Comparison of ENCODE assay signal across 9 cellular contexts in genomic region chr12:11758838-11759509, GRCh38.
DNase-seq lines count a peak whose midpoint lies in the region; ATAC-seq, FAIRE-seq and TF ChIP-seq lines count a peak whose summit lies in the region.
"Had no signal": no experiment of that assay in that cellular context is flagged by ENCODE, and none has a peak within 500 bp of the region (broad histone marks: within the 10 kb centered on the region; RNA-seq: fewer than 3 reads in every experiment).

No MANE protein-coding gene starts in this region.

- H3K14ac ChIP-seq in H1 (ENCODE audit: insufficient read length) = no peak overlapping the region

- H3K4me2 ChIP-seq in H1 (ENCODE audit: insufficient read depth in 1 of 2, low read depth in 2 of 2, low read length in 2 of 2) = no peak overlapping the region

- H3K9me3 ChIP-seq in H1 (ENCODE audit: insufficient read depth in 2 of 2, low read depth in 1 of 2, low read length in 1 of 2) (no peaks in the 10 kb centered on the region), psoas muscle (no peaks in the 10 kb centered on the region)

- H2AK5ac ChIP-seq in H1 (ENCODE audit: low read depth, low read length) = no peak overlapping the region

- whole genome bisulfite sequencing in H1 (ENCODE audit: extremely low coverage in 1 of 2, insufficient coverage in 1 of 2, insufficient read length in 1 of 2, insufficient replicate concordance in 2 of 2, low coverage in 1 of 2, low lambda C conversion rate in 2 of 2, missing lambda C conversion rate in 1 of 2), 2 experiments = 88% methylated on average over 10 of the region's 10 CpGs; no CpG with 5 or more reads in 1 of the 2 experiments
- 58 to 62% (median 58%) methylated on average over 10 of the region's 10 CpGs for WGBS in psoas muscle, 3 donors

- H2BK15ac ChIP-seq in H1 (ENCODE audit: low read length) = no peak overlapping the region

- no peaks in the 10 kb centered on the region for H3K27me3 ChIP-seq in H1 (replicated peaks in 1 of 4; ENCODE audit: control insufficient read depth in 3 of 4, extremely low read depth in 1 of 4, insufficient read depth in 3 of 4, low read length in 3 of 4)
- H3K27me3 ChIP-seq in psoas muscle (ENCODE audit: insufficient read depth in 3 of 3, low read length in 2 of 3) = no peaks in the 10 kb centered on the region

- H2BK12ac ChIP-seq in H1 (ENCODE audit: low read depth, low read length) = peak overlapping the region; percentile 86; the same call in 1 of the 2 replicates

- H4K91ac ChIP-seq in H1 (replicated peaks; ENCODE audit: insufficient read length, low read length) = no peak overlapping the region

- ATAC-seq in GM18519 (IDR thresholded peaks at IDR 0.05; ENCODE audit: low FRiP score, unreplicated experiment) = peak; percentile 30
- ATAC-seq in HG03135 (IDR thresholded peaks at IDR 0.05; ENCODE audit: unreplicated experiment) = peak; percentile 44
- no peak for ATAC-seq in psoas muscle
- no peak for ATAC-seq in GM21528 (IDR thresholded peaks at IDR 0.05; ENCODE audit: low FRiP score, unreplicated experiment)
- ATAC-seq: HCT116 had no signal

- no peak overlapping the region for H2BK20ac ChIP-seq in H1 (ENCODE audit: low read length)

- no peak for TF ChIP-seq RAD21 in H1 (IDR thresholded peaks at IDR 0.05 in 1 of 2, conservative IDR thresholded peaks at IDR 0.05 in 1 of 2; ENCODE audit: low read depth in 2 of 2, low read length in 2 of 2)

- no peak overlapping the region for H4K5ac ChIP-seq in H1 (ENCODE audit: insufficient read length, low read depth, low read length)

- H2BK120ac ChIP-seq in H1 (replicated peaks; ENCODE audit: low read depth, low read length) = no peak overlapping the region

- H3K36me3 ChIP-seq in H1 (ENCODE audit: control insufficient read depth in 2 of 4, insufficient read depth in 4 of 4, low read length in 3 of 4) (no peaks in the 10 kb centered on the region; a peak in 1 of 8 replicates), psoas muscle (ENCODE audit: insufficient read depth in 1 of 2, low read depth in 1 of 2) (no peaks in the 10 kb centered on the region)

- H3K27ac ChIP-seq in H1 (ENCODE audit: low read depth, low read length) (no peak overlapping the region), psoas muscle (peak overlapping the region; percentile 77)

- no peak overlapping the region for H2BK5ac ChIP-seq in H1 (ENCODE audit: low read depth, low read length)

- TF ChIP-seq POLR2A in H1 (IDR thresholded peaks at IDR 0.05; ENCODE audit: control extremely low read depth in 1 of 2, low read depth in 2 of 2, low read length in 2 of 2) = no peak

- H3K79me1 ChIP-seq in H1 (ENCODE audit: low read depth, low read length) = peaks cover 5% of the 10 kb centered on the region; the same call in 1 of the 2 replicates

- H3K4me1 ChIP-seq in H1 (replicated peaks in 1 of 4; ENCODE audit: control insufficient read depth in 3 of 4, insufficient read depth in 4 of 4, low read length in 3 of 4) = peaks cover 2 to 21% (median 7%) of the 10 kb centered on the region in 4 experiments; a peak in 6 of 7 replicates
- peaks cover 52% of the 10 kb centered on the region for H3K4me1 ChIP-seq in psoas muscle

- H4K8ac ChIP-seq in H1 (ENCODE audit: extremely low read depth, insufficient read depth, low read length) = no peak overlapping the region

- no peak for TF ChIP-seq EP300 in H1 (IDR thresholded peaks at IDR 0.05; ENCODE audit: borderline replicate concordance in 1 of 2, low read depth in 2 of 2, low read length in 2 of 2)

- no peak for DNase-seq in H1 (ENCODE audit: low read depth in 1 of 2, low spot score in 2 of 2)
- no peak for DNase-seq in psoas muscle
- no peak for DNase-seq in T-helper 1 cell
- no peak for DNase-seq in posterior cingulate gyrus
- DNase-seq in mesenteric fat pad (ENCODE audit: low spot score) = no peak

- no peaks in the 10 kb centered on the region for H4K20me1 ChIP-seq in H1 (replicated peaks in 1 of 2; ENCODE audit: control insufficient read depth in 1 of 2, insufficient read depth in 2 of 2, low read length in 2 of 2)

- FAIRE-seq in H1 (lab: Jason Lieb, UNC) = no peak

- H3K23ac ChIP-seq in H1 (ENCODE audit: insufficient read length) = no peak overlapping the region

- no peak overlapping the region for H3K4ac ChIP-seq in H1 (replicated peaks; ENCODE audit: insufficient read length, low read depth, low read length)

- POLR2A ChIA-PET in H1 (lab: Charles Lee; ENCODE audit: partially characterized antibody) = no interaction called here

- no peak overlapping the region for H2AFZ ChIP-seq in H1 (ENCODE audit: low read length)

- no peak overlapping the region for H3K56ac ChIP-seq in H1 (replicated peaks; ENCODE audit: insufficient read length, low read depth, low read length)

- intact Hi-C loops in psoas muscle (cut with DNase I) = loop anchor here in 1 of 2 donors (5.0 kb wide), 1 partner anchor 107 kb away; no protein-coding TSS in a partner anchor
- intact Hi-C loops in posterior cingulate gyrus (cut with DNase I) = no loop called here

- no peak overlapping the region for H3K9ac ChIP-seq in H1 (replicated peaks in 1 of 4; ENCODE audit: extremely low read depth in 1 of 4, low read depth in 3 of 4, low read length in 3 of 4)

- H3K4me3 ChIP-seq in H1 (ENCODE audit: extremely low read depth in 1 of 4, insufficient read depth in 2 of 4, low read depth in 3 of 4, low read length in 4 of 4) (no peak overlapping the region), psoas muscle (no peak overlapping the region)

- CTCF ChIA-PET in H1 (lab: Charles Lee; ENCODE audit: partially characterized antibody) = interaction anchor here (0.8 to 1.4 kb wide), 2 partner anchors 17 to 25 kb away, joined by 3 to 5 read pairs; no protein-coding TSS in a partner anchor

- no peaks in the 10 kb centered on the region for H3K23me2 ChIP-seq in H1 (ENCODE audit: low read depth, low read length)

- TF ChIP-seq CTCF in H1 (IDR thresholded peaks at IDR 0.05; ENCODE audit: control extremely low read depth in 1 of 3, insufficient read depth in 1 of 3, low read depth in 1 of 3, low read length in 3 of 3) = no peak
- TF ChIP-seq CTCF in psoas muscle (IDR thresholded peaks at IDR 0.05) = no peak

- H3K18ac ChIP-seq in H1 (ENCODE audit: extremely low read depth, low read length) = no peak overlapping the region

- H3K79me2 ChIP-seq in H1 (ENCODE audit: control insufficient read depth in 1 of 2, insufficient read depth in 2 of 2, low read length in 2 of 2) = 0 out of 4 replicates have a peak, but pooled peaks cover 0 to 3% of the 10 kb centered on the region in 2 experiments

TF ChIP-seq in H1, 55 proteins besides CTCF, POLR2A, EP300 and RAD21:
- TF ChIP-seq CBX5 (IDR thresholded peaks at IDR 0.05; ENCODE audit: low read depth, low read length) (no peak), POLR2AphosphoS5 (IDR thresholded peaks at IDR 0.05; ENCODE audit: low read depth, low read length) (no peak), JUND (IDR thresholded peaks at IDR 0.05; ENCODE audit: low read length) (no peak), FOSL1 (IDR thresholded peaks at IDR 0.05; ENCODE audit: insufficient read depth, low read depth, low read length) (no peak), TAF1 (IDR thresholded peaks at IDR 0.05; ENCODE audit: low read depth, low read length) (no peak), RBBP5 (IDR thresholded peaks at IDR 0.05; ENCODE audit: borderline replicate concordance, low read depth, low read length) (no peak), JUN (IDR thresholded peaks at IDR 0.05; ENCODE audit: low read depth, low read length) (no peak), KDM4A (IDR thresholded peaks at IDR 0.05; ENCODE audit: low read depth, low read length, severe bottlenecking) (no peak), SIX5 (IDR thresholded peaks at IDR 0.05; ENCODE audit: low read depth, low read length) (no peak), PHF8 (conservative IDR thresholded peaks at IDR 0.05; ENCODE audit: low read depth, low read length) (no peak), SP2 (IDR thresholded peaks at IDR 0.05; ENCODE audit: low read length) (no peak), CHD2 (IDR thresholded peaks at IDR 0.05; ENCODE audit: low read length) (no peak), MAX (IDR thresholded peaks at IDR 0.05) (no peak), NRF1 (IDR thresholded peaks at IDR 0.05; ENCODE audit: low read depth, low read length) (no peak)

Comparison
In these comparisons a context has a peak if more than half of its experiments do, and no peak if none do; other contexts are left out.
1. ATAC-seq: peak in GM18519 (single experiment) and HG03135 (single experiment); none in psoas muscle (0 of 4) and GM21528 (single experiment).